ENCODE assay signal across 9 cellular contexts in the genomic region with DNA sequence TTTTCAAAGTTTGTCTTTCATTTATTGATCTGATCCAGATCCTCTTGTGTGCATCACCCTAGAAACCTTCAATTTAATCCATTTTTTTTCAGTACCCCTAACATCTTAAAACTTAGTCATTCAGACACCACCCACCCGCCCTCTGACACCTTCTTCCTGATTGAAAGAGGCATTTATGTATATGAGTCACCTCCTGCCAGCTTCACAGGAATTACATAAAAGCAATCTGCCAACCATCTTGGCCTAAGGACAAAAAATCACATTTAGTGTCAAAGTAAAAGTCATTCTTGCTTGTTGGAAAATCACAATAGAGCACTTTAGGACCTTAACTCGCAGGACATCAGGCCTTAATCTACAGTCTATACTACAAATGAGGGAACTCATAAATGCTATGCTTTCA. TPM values are rescaled to one million over a fixed set of nuclear protein-coding genes. Genes with fewer than 3 reads are reported as not detected.
DNase-seq lines count a peak whose midpoint lies in the region; ATAC-seq and TF ChIP-seq lines count a peak whose summit lies in the region.
"Had no signal": no experiment of that assay in that cellular context is flagged by ENCODE, and none has a peak within 500 bp of the region (broad histone marks: within the 10 kb centered on the region; RNA-seq: fewer than 3 reads in every experiment).

No MANE protein-coding gene starts in this region.

- no peaks in the 10 kb centered on the region for H3K27me3 Mint-ChIP-seq in activated naive CD4-positive, alpha-beta T cell treated with anti-CD3 and anti-CD28 coated beads, Interleukin-2, amount 10 ng/mL, durations not matched to agents 7 days and 5 days

- no peak overlapping the region for H3K27ac Mint-ChIP-seq in activated naive CD4-positive, alpha-beta T cell treated with anti-CD3 and anti-CD28 coated beads, Interleukin-2, amount 10 ng/mL, durations not matched to agents 7 days and 5 days

- no peaks in the 10 kb centered on the region for H3K36me3 Mint-ChIP-seq in activated naive CD4-positive, alpha-beta T cell treated with anti-CD3 and anti-CD28 coated beads, Interleukin-2, amount 10 ng/mL, durations not matched to agents 7 days and 5 days

- no peaks in the 10 kb centered on the region for H3K36me3 ChIP-seq in PC-3 (ENCODE audit: low read depth, low read length)
- H3K36me3 ChIP-seq: esophagus muscularis mucosa had no signal

- H3K79me2 ChIP-seq in PC-3 (ENCODE audit: low read length), result no peaks in the 10 kb centered on the region

- no peaks in the 10 kb centered on the region for H4K20me1 ChIP-seq in PC-3 (ENCODE audit: low read length)

- peak; percentile 12 for DNase-seq in activated naive CD4-positive, alpha-beta T cell treated with anti-CD3 and anti-CD28 coated beads, Interleukin-2, amount 50 U/mL, for 16 hours
- DNase-seq in activated naive CD4-positive, alpha-beta T cell treated with anti-CD3 and anti-CD28 coated beads, Interleukin-2, amount 10 ng/mL, durations not matched to agents 7 days and 5 days, result no peak
- DNase-seq in PC-3 (peak; percentile 41), fibroblast of mammary gland (ENCODE audit: low read depth) (peak; percentile 44), hippocampal formation (lab: John Stamatoyannopoulos, UW) (no peak)
- DNase-seq in stimulated activated CD8-positive, alpha-beta memory T cell treated with anti-CD3 and anti-CD28 coated beads, Interleukin-4, amount 100 ng/mL, for 48 hours, result peak; percentile 26

- no peak overlapping the region for H3K4me3 Mint-ChIP-seq in activated naive CD4-positive, alpha-beta T cell treated with anti-CD3 and anti-CD28 coated beads, Interleukin-2, amount 10 ng/mL, durations not matched to agents 7 days and 5 days

- no peak for TF ChIP-seq CTCF in PC-3 (conservative IDR thresholded peaks at IDR 0.05; ENCODE audit: low read depth, low read length)
- TF ChIP-seq CTCF in fibroblast of mammary gland (conservative IDR thresholded peaks at IDR 0.05; ENCODE audit: control insufficient read depth, insufficient read depth, low read depth, low read length), result no peak

- no peak overlapping the region for H3K4me2 ChIP-seq in PC-3 (ENCODE audit: low read length)

- POLR2A ChIA-PET in PC-3 (lab: Charles Lee; ENCODE audit: unreplicated experiment), result no interaction called here

- ATAC-seq in PC-3, result peak; percentile 76
- ATAC-seq in GM18502 (IDR thresholded peaks at IDR 0.05; ENCODE audit: poor library complexity, unreplicated experiment), result no peak
- ATAC-seq in GM18520 (IDR thresholded peaks at IDR 0.05; ENCODE audit: unreplicated experiment), result no peak

- no peak overlapping the region for H2AFZ ChIP-seq in PC-3 (ENCODE audit: low read length)

- intact Hi-C loops in PC-3 (cut with micrococcal nuclease), result no loop called here

- no peaks in the 10 kb centered on the region for H3K9me2 ChIP-seq in PC-3 (replicated peaks; ENCODE audit: low read length)

- no peak overlapping the region for H3K4me3 ChIP-seq in PC-3 (ENCODE audit: low read length)
- H3K4me3 ChIP-seq in fibroblast of mammary gland (ENCODE audit: control insufficient read depth, low read depth, low read length), result no peak overlapping the region
- H3K4me3 ChIP-seq: esophagus muscularis mucosa had no signal

- CTCF ChIA-PET in activated naive CD4-positive, alpha-beta T cell treated with anti-CD3 and anti-CD28 coated beads, Interleukin-2, amount 10 ng/mL, durations not matched to agents 7 days and 5 days (lab: Charles Lee), result interaction anchor here (0.5 kb wide), 1 partner anchor 1432 kb away, joined by 3 read pairs; no protein-coding TSS in a partner anchor
- CTCF ChIA-PET in PC-3 (lab: Charles Lee), result no interaction called here

- H3K27me3 ChIP-seq in PC-3 (ENCODE audit: low read length), result no peaks in the 10 kb centered on the region
- H3K27me3 ChIP-seq: esophagus muscularis mucosa had no signal

- no peaks in the 10 kb centered on the region; the same call in 1 of the 2 replicates for H3K4me1 ChIP-seq in PC-3 (ENCODE audit: insufficient read depth, low read length)
- H3K4me1 ChIP-seq: esophagus muscularis mucosa had no signal

- no peaks in the 10 kb centered on the region for H3K4me1 Mint-ChIP-seq in activated naive CD4-positive, alpha-beta T cell treated with anti-CD3 and anti-CD28 coated beads, Interleukin-2, amount 10 ng/mL, durations not matched to agents 7 days and 5 days

- H3K9me3 ChIP-seq in PC-3 (ENCODE audit: low read length), result no peaks in the 10 kb centered on the region
- H3K9me3 ChIP-seq: esophagus muscularis mucosa had no signal

- H3K9me3 Mint-ChIP-seq in activated naive CD4-positive, alpha-beta T cell treated with anti-CD3 and anti-CD28 coated beads, Interleukin-2, amount 10 ng/mL, durations not matched to agents 7 days and 5 days, result no peaks in the 10 kb centered on the region

- no TSS peak for BruUV-seq in PC-3 (replicated peaks; lab: Mats Ljungman, UMichigan)

- no peaks in the 10 kb centered on the region for H3F3A ChIP-seq in PC-3 (ENCODE audit: low read length, unreplicated experiment)

- H3K27ac ChIP-seq in PC-3 (ENCODE audit: low read length), result no peak overlapping the region
- H3K27ac ChIP-seq: esophagus muscularis mucosa had no signal

- H3K9ac ChIP-seq in PC-3 (ENCODE audit: low read length), result no peak overlapping the region

RNA-seq across cellular contexts. Expression of a gene that starts 52.0 kb away (rescaled TPM):
- total RNA-seq in PC-3 (2014; rRNA removed), result 0.04 and 0.17 TPM in 2 replicates

Comparison
In these comparisons a context has a peak if more than half of its experiments do, and no peak if none do; other contexts are left out.
1. DNase-seq: peak in activated naive CD4-positive, alpha-beta T cell treated with anti-CD3 and anti-CD28 coated beads, Interleukin-2, amount 50 U/mL, for 16 hours (single experiment), PC-3 (single experiment), fibroblast of mammary gland (single experiment) and stimulated activated CD8-positive, alpha-beta memory T cell treated with anti-CD3 and anti-CD28 coated beads, Interleukin-4, amount 100 ng/mL, for 48 hours (single experiment); none in activated naive CD4-positive, alpha-beta T cell treated with anti-CD3 and anti-CD28 coated beads, Interleukin-2, amount 10 ng/mL, durations not matched to agents 7 days and 5 days (single experiment) and hippocampal formation (0 of 2).